9 cellular contexts compared by ENCODE assay signal in genomic region chr14:90757452-90757851, GRCh38. TPM values are rescaled to one million over a fixed set of nuclear protein-coding genes. Genes with fewer than 3 reads are reported as not detected.
DNase-seq lines count a peak whose midpoint lies in the region; ATAC-seq, FAIRE-seq and TF ChIP-seq lines count a peak whose summit lies in the region.
"Had no signal": no experiment of that assay in that cellular context is flagged by ENCODE, and none has a peak within 500 bp of the region (broad histone marks: within the 10 kb centered on the region; RNA-seq: fewer than 3 reads in every experiment).

No MANE protein-coding gene starts in this region.

- peak overlapping the region; percentile 74 for H3K4me2 ChIP-seq in A549

- peaks cover 4% of the 10 kb centered on the region for H3K27me3 Mint-ChIP-seq in HFFc6 (ENCODE audit: insufficient read depth)
- H3K27me3 Mint-ChIP-seq in central memory CD8-positive, alpha-beta T cell = peaks cover 6% of the 10 kb centered on the region
- H3K27me3 Mint-ChIP-seq in naive thymus-derived CD8-positive, alpha-beta T cell = peaks cover 0 to 3% (median 3%) of the 10 kb centered on the region in 5 donors

- TF ChIP-seq CTCF in A549 (IDR thresholded peaks at IDR 0.05) (no peak), HFFc6 (IDR thresholded peaks at IDR 0.05) (no peak), upper lobe of left lung (IDR thresholded peaks at IDR 0.05) (no peak)

- no peaks in the 10 kb centered on the region for H3K27me3 ChIP-seq in upper lobe of left lung

- TF ChIP-seq POLR2A in A549 (IDR thresholded peaks at IDR 0.05; ENCODE audit: low read length) = no peak
- no peak for TF ChIP-seq POLR2A in upper lobe of left lung (IDR thresholded peaks at IDR 0.05)

- H3K4me1 Mint-ChIP-seq in HFFc6 (ENCODE audit: low read depth) = peaks cover 15% of the 10 kb centered on the region
- peaks cover 10% of the 10 kb centered on the region for H3K4me1 Mint-ChIP-seq in central memory CD8-positive, alpha-beta T cell
- peaks cover 6 to 22% (median 17%) of the 10 kb centered on the region in 4 donors for H3K4me1 Mint-ChIP-seq in naive thymus-derived CD8-positive, alpha-beta T cell

- H3K4me3 Mint-ChIP-seq in HFFc6 = peak overlapping the region; percentile 54
- peak overlapping the region; percentile 69 for H3K4me3 Mint-ChIP-seq in central memory CD8-positive, alpha-beta T cell
- peak overlapping the region; percentile 73 to 89 (median 84) for H3K4me3 Mint-ChIP-seq in naive thymus-derived CD8-positive, alpha-beta T cell

- FAIRE-seq in A549 (lab: Jason Lieb, UNC) = no peak

- H3K4me1 ChIP-seq in A549 (peaks cover 10% of the 10 kb centered on the region; the same call in 2 of the 3 replicates), upper lobe of left lung (peaks cover 13 to 17% (median 16%) of the 10 kb centered on the region in 4 donors)

- no peaks in the 10 kb centered on the region for H3K36me3 ChIP-seq in upper lobe of left lung

- peaks cover under 1% of the 10 kb centered on the region for H3K9me3 Mint-ChIP-seq in HFFc6
- peaks cover 2% of the 10 kb centered on the region for H3K9me3 Mint-ChIP-seq in central memory CD8-positive, alpha-beta T cell
- peaks cover 0 to 4% (median 3%) of the 10 kb centered on the region in 9 donors for H3K9me3 Mint-ChIP-seq in naive thymus-derived CD8-positive, alpha-beta T cell

- POLR2A ChIA-PET in A549 (lab: Yijun Ruan, JAX) = interaction anchor here (1.0 to 1.4 kb wide), 2 partner anchors 361 to 438 kb away, joined by 3 to 5 read pairs; no protein-coding TSS in a partner anchor
- POLR2A ChIA-PET in naive thymus-derived CD8-positive, alpha-beta T cell (lab: Charles Lee) = interaction anchor here (0.7 to 3.7 kb wide), 4 partner anchors 14 to 374 kb away, joined by 3 to 26 read pairs (median 10); partner anchors contain the start of gene CALM1

- 82% methylated on average over 3 of the region's 3 CpGs for WGBS in A549 (ENCODE audit: missing lambda C conversion rate)
- WGBS in upper lobe of left lung, 2 donors = 85 to 86% methylated on average over 3 of the region's 3 CpGs

- H3K36me3 Mint-ChIP-seq in HFFc6 (ENCODE audit: low read depth) = peaks cover 1% of the 10 kb centered on the region; the same call in 1 of the 2 replicates
- peaks cover 5% of the 10 kb centered on the region for H3K36me3 Mint-ChIP-seq in central memory CD8-positive, alpha-beta T cell (ENCODE audit: insufficient read depth)
- H3K36me3 Mint-ChIP-seq in naive thymus-derived CD8-positive, alpha-beta T cell = peaks cover 0 to 2% (median 0%) of the 10 kb centered on the region in 3 donors

- H3K27ac Mint-ChIP-seq in HFFc6 = no peak overlapping the region
- H3K27ac Mint-ChIP-seq in central memory CD8-positive, alpha-beta T cell (ENCODE audit: low read depth) = no peak overlapping the region
- peak overlapping the region in 9 of 10 donors; percentile 65 to 93 (median 84) for H3K27ac Mint-ChIP-seq in naive thymus-derived CD8-positive, alpha-beta T cell

- no peak for DNase-seq in A549 (ENCODE audit: low read depth in 1 of 2, low spot score in 1 of 2)
- DNase-seq in HFFc6 = no peak
- no peak for DNase-seq in central memory CD8-positive, alpha-beta T cell (ENCODE audit: low spot score in 2 of 2)
- no peak for DNase-seq in naive thymus-derived CD8-positive, alpha-beta T cell
- no peak for DNase-seq in upper lobe of left lung
- DNase-seq: EL had no signal

- ATAC-seq in A549 (no peak), GM18502 (IDR thresholded peaks at IDR 0.05; ENCODE audit: poor library complexity, unreplicated experiment) (no peak), upper lobe of left lung (ENCODE audit: low FRiP score in 2 of 2) (no peak), HG02870 (IDR thresholded peaks at IDR 0.05; ENCODE audit: unreplicated experiment) (no peak), HG03457 (IDR thresholded peaks at IDR 0.05; ENCODE audit: unreplicated experiment) (no peak)
- ATAC-seq in central memory CD8-positive, alpha-beta T cell (replicated peaks; ENCODE audit: extremely low read depth, poor library complexity, severe bottlenecking) = no peak
- no peak for ATAC-seq in naive thymus-derived CD8-positive, alpha-beta T cell

- peaks cover under 1% of the 10 kb centered on the region for H3K9me3 ChIP-seq in A549
- no peaks in the 10 kb centered on the region for H3K9me3 ChIP-seq in upper lobe of left lung

- TF ChIP-seq RAD21 in A549 (conservative IDR thresholded peaks at IDR 0.05 in 1 of 2, IDR thresholded peaks at IDR 0.05 in 1 of 2) = no peak

- H3K27ac ChIP-seq in A549 (no peak overlapping the region), upper lobe of left lung (peak overlapping the region in 2 of 4 donors; percentile 48 to 91)

- TF ChIP-seq EP300 in A549 (IDR thresholded peaks at IDR 0.05) (no peak), upper lobe of left lung (IDR thresholded peaks at IDR 0.05) (no peak)

- no peak overlapping the region for H3K4me3 ChIP-seq in A549
- H3K4me3 ChIP-seq in upper lobe of left lung = peak overlapping the region in 2 of 4 donors; percentile 46 to 51

- CTCF ChIA-PET in A549 (lab: Yijun Ruan, JAX) = interaction anchor here (0.5 to 5.8 kb wide), 20 partner anchors 8 to 530 kb away, joined by 3 to 49 read pairs (median 3); partner anchors contain the start of gene TTC7B

TF ChIP-seq in A549, 52 proteins besides CTCF, POLR2A, EP300 and RAD21:
- no peak for TF ChIP-seq CBX2 (IDR thresholded peaks at IDR 0.05; ENCODE audit: borderline replicate concordance, low read depth)
- TF ChIP-seq HOXB13 (CRISPR knock-in tag; IDR thresholded peaks at IDR 0.05; ENCODE audit: low read depth) = no peak
TF ChIP-seq in A549: peak in this region for 0.

RNA-seq across cellular contexts. Expression of gene TTC7B, which starts 58.8 kb away (rescaled TPM):
- polyA plus RNA-seq in A549 (2011; rRNA removed) = 25.7 and 28.0 TPM in 2 replicates
- 25.5 and 31.4 TPM in 2 replicates for polyA plus RNA-seq in A549 (2012; cell fraction: cytosol; rRNA removed)
- polyA plus RNA-seq in A549 (2012; cell fraction: nucleus; rRNA removed) = 12.9 and 19.6 TPM in 2 replicates
- 16.6 to 21.0 TPM (median 18.0 TPM) in 3 replicates for polyA plus RNA-seq in A549 (2017; fragmentation: RNase III; extraction: RNeasy Plus Mini Kit Qiagen cat#74134 plus additional on column Dnase treatment)
- polyA minus RNA-seq in A549 (2011; rRNA and poly(A)+ RNA removed) = 49.4 and 54.6 TPM in 2 replicates
- total RNA-seq in HFFc6 (2021; fragmentation: NEBNext Ultra II Directional; extraction: Animal tissue kit (Norgen Biotek cat#: 25700)) = 10 to 100 TPM; 34.6 to 46.9 (median 40.9) TPM
- total RNA-seq in naive thymus-derived CD8-positive, alpha-beta T cell = under 1 TPM; 0.41 to 0.81 TPM
- under 1 TPM; 0.01 to 0.50 (median 0.40) TPM for polyA plus RNA-seq in naive thymus-derived CD8-positive, alpha-beta T cell
- 10 to 100 TPM; 13.5 to 87.3 (median 37.5) TPM for total RNA-seq in upper lobe of left lung

Comparison
In these comparisons a context has a peak if more than half of its experiments do, and no peak if none do; other contexts are left out.
1. H3K27ac Mint-ChIP-seq: peak in naive thymus-derived CD8-positive, alpha-beta T cell (9 of 10); none in HFFc6 (single experiment) and central memory CD8-positive, alpha-beta T cell (single experiment).
2. RNA of gene TTC7B, which starts 58.8 kb away (total RNA-seq): 34.6 to 46.9 TPM in HFFc6 and 13.5 to 87.3 TPM in upper lobe of left lung; 0.41 to 0.81 TPM in naive thymus-derived CD8-positive, alpha-beta T cell; every median in the first group is over 4 times any median in the second.
3. Peak in every context shown above with its lines, with median percentiles within 50 percentile points of each other: H3K4me3 Mint-ChIP-seq.